12 cellular contexts compared by ENCODE assay signal in genomic region chr4:53558061-53558801, GRCh38. TPM values are rescaled to one million over a fixed set of nuclear protein-coding genes. Genes with fewer than 3 reads are reported as not detected.
DNase-seq lines count a peak whose midpoint lies in the region; ATAC-seq and TF ChIP-seq lines count a peak whose summit lies in the region.
"Had no signal": no experiment of that assay in that cellular context is flagged by ENCODE, and none has a peak within 500 bp of the region (broad histone marks: within the 10 kb centered on the region; RNA-seq: fewer than 3 reads in every experiment).

No MANE protein-coding gene starts in this region.

- TF ChIP-seq CTCF in MCF 10A (IDR thresholded peaks at IDR 0.05; ENCODE audit: unreplicated experiment) (no peak), breast epithelium (IDR thresholded peaks at IDR 0.05) (no peak)

- BruUV-seq in MCF 10A (replicated peaks; lab: Mats Ljungman, UMichigan) = no TSS peak

- H3K27me3 Mint-ChIP-seq in MCF 10A (ENCODE audit: insufficient read depth, unreplicated experiment) = no peaks in the 10 kb centered on the region
- peaks cover 2% of the 10 kb centered on the region for H3K27me3 Mint-ChIP-seq in activated T-helper 2 cell treated with anti-CD3 and anti-CD28 coated beads, Interferon-gamma antibody, Interleukin-2, Interleukin-4, amounts not matched to agents 10 μg/mL and 5 μg/mL and 100 μg/mL, durations not matched to agents 14 hours and 24 hours and 36 hours (ENCODE audit: low read depth)
- H3K27me3 Mint-ChIP-seq in activated T-helper 17 cell treated with anti-CD3 and anti-CD28 coated beads, Interleukin-2, amount 50 U/mL, for 72 hours = peaks cover 19% of the 10 kb centered on the region
- H3K27me3 Mint-ChIP-seq: activated B cell treated with CpG ODN at 0.5 μM for 24 hours had no signal

- no peaks in the 10 kb centered on the region for H3K36me3 Mint-ChIP-seq in MCF 10A (ENCODE audit: insufficient read depth, unreplicated experiment)
- no peaks in the 10 kb centered on the region for H3K36me3 Mint-ChIP-seq in activated T-helper 2 cell treated with anti-CD3 and anti-CD28 coated beads, Interferon-gamma antibody, Interleukin-2, Interleukin-4, amounts not matched to agents 10 μg/mL and 5 μg/mL and 100 μg/mL, durations not matched to agents 14 hours and 24 hours and 36 hours (ENCODE audit: low read depth)
- no peaks in the 10 kb centered on the region for H3K36me3 Mint-ChIP-seq in activated T-helper 17 cell treated with anti-CD3 and anti-CD28 coated beads, Interleukin-2, amount 50 U/mL, for 72 hours (ENCODE audit: low read depth)
- H3K36me3 Mint-ChIP-seq: CD4-positive, CD25-positive, alpha-beta regulatory T cell had no signal

- ATAC-seq in right cardiac atrium = peak; percentile 68 to 78
- ATAC-seq in activated T-helper 17 cell treated with anti-CD3 and anti-CD28 coated beads, Interleukin-2, amount 50 U/mL, for 72 hours (replicated peaks) = no peak
- no peak for ATAC-seq in GM21515 (IDR thresholded peaks at IDR 0.05; ENCODE audit: unreplicated experiment)
- ATAC-seq: sciatic nerve had no signal

- 52% methylated on average over 12 of the region's 12 CpGs for WGBS in right cardiac atrium

- H3K27ac ChIP-seq in breast epithelium (peak overlapping the region in 1 of 2 donors; percentile 8), right cardiac atrium (ENCODE audit: low read length) (peak overlapping the region; percentile 40)
- H3K27ac ChIP-seq: vagina had no signal

- H3K4me3 ChIP-seq in breast epithelium (no peak overlapping the region), right cardiac atrium (ENCODE audit: low read length) (peak overlapping the region; percentile 28)
- H3K4me3 ChIP-seq: vagina had no signal

- POLR2A ChIA-PET in MCF 10A (lab: Yijun Ruan, JAX) = interaction anchor here (0.7 to 2.5 kb wide), 9 partner anchors 9 to 101 kb away, joined by 3 to 8 read pairs (median 3); no protein-coding TSS in a partner anchor

- no peaks in the 10 kb centered on the region for H3K36me3 ChIP-seq in breast epithelium
- H3K36me3 ChIP-seq: vagina had no signal

- H3K27me3 ChIP-seq in breast epithelium = no peaks in the 10 kb centered on the region
- H3K27me3 ChIP-seq in right cardiac atrium (ENCODE audit: control insufficient read depth, insufficient read depth) = no peaks in the 10 kb centered on the region
- H3K27me3 ChIP-seq: vagina had no signal

- no peak for TF ChIP-seq POLR2A in breast epithelium (IDR thresholded peaks at IDR 0.05)

- H3K4me1 ChIP-seq in breast epithelium = peaks cover 0 to 4% of the 10 kb centered on the region in 2 donors
- peaks cover 4% of the 10 kb centered on the region for H3K4me1 ChIP-seq in right cardiac atrium (ENCODE audit: control insufficient read depth, insufficient read depth, low read length)

- H3K4me3 Mint-ChIP-seq in MCF 10A (ENCODE audit: unreplicated experiment) = no peak overlapping the region
- H3K4me3 Mint-ChIP-seq in activated T-helper 2 cell treated with anti-CD3 and anti-CD28 coated beads, Interferon-gamma antibody, Interleukin-2, Interleukin-4, amounts not matched to agents 10 μg/mL and 5 μg/mL and 100 μg/mL, durations not matched to agents 14 hours and 24 hours and 36 hours (ENCODE audit: low read depth) = no peak overlapping the region
- no peak overlapping the region for H3K4me3 Mint-ChIP-seq in activated T-helper 17 cell treated with anti-CD3 and anti-CD28 coated beads, Interleukin-2, amount 50 U/mL, for 72 hours
- H3K4me3 Mint-ChIP-seq: activated B cell treated with CpG ODN at 0.5 μM for 24 hours; CD4-positive, CD25-positive, alpha-beta regulatory T cell had no signal

- no peaks in the 10 kb centered on the region for H3K9me3 ChIP-seq in breast epithelium
- H3K9me3 ChIP-seq in right cardiac atrium (ENCODE audit: control insufficient read depth, low read length) = no peaks in the 10 kb centered on the region
- H3K9me3 ChIP-seq: vagina had no signal

- CTCF ChIA-PET in MCF 10A (lab: Yijun Ruan, JAX) = interaction anchor here (0.8 to 1.3 kb wide), 4 partner anchors 18 to 1013 kb away, joined by 3 to 5 read pairs (median 4); no protein-coding TSS in a partner anchor

- intact Hi-C loops in MCF 10A (cut with micrococcal nuclease) = no loop called here
- intact Hi-C loops in breast epithelium (cut with DNase I; ENCODE audit: low total_unique reads) = no loop called here
- intact Hi-C loops in right cardiac atrium (cut with DNase I) = no loop called here
- intact Hi-C loops in activated T-helper 2 cell treated with anti-CD3 and anti-CD28 coated beads, Interferon-gamma antibody, Interleukin-2, Interleukin-4, amounts not matched to agents 10 μg/mL and 5 μg/mL and 100 μg/mL, durations not matched to agents 14 hours and 24 hours and 36 hours (cut with micrococcal nuclease) = no loop called here

- DNase-seq in MCF 10A (ENCODE audit: unreplicated experiment) = peak; percentile 83
- no peak for DNase-seq in breast epithelium (ENCODE audit: low spot score in 2 of 2)
- peak in 54 of 58 donors; percentile 3 to 90 (median 56) for DNase-seq in anterior cingulate cortex (lab: John Stamatoyannopoulos, UW)
- peak in 2 of 3 donors; percentile 24 to 60 for DNase-seq in right cardiac atrium
- no peak for DNase-seq in activated T-helper 2 cell treated with anti-CD3 and anti-CD28 coated beads, Interferon-gamma antibody, Interleukin-2, Interleukin-4, amounts not matched to agents 10 μg/mL and 5 μg/mL and 100 μg/mL, durations not matched to agents 14 hours and 24 hours and 36 hours (ENCODE audit: low spot score)
- no peak for DNase-seq in DMS79 (lab: John Stamatoyannopoulos, UW)
- DNase-seq: activated B cell treated with CpG ODN at 0.5 μM for 24 hours; CD4-positive, CD25-positive, alpha-beta regulatory T cell had no signal

- peaks cover 37% of the 10 kb centered on the region for H3K4me1 Mint-ChIP-seq in MCF 10A (ENCODE audit: insufficient read depth, unreplicated experiment)
- no peaks in the 10 kb centered on the region for H3K4me1 Mint-ChIP-seq in activated T-helper 2 cell treated with anti-CD3 and anti-CD28 coated beads, Interferon-gamma antibody, Interleukin-2, Interleukin-4, amounts not matched to agents 10 μg/mL and 5 μg/mL and 100 μg/mL, durations not matched to agents 14 hours and 24 hours and 36 hours (ENCODE audit: low read depth)
- H3K4me1 Mint-ChIP-seq in activated T-helper 17 cell treated with anti-CD3 and anti-CD28 coated beads, Interleukin-2, amount 50 U/mL, for 72 hours = no peaks in the 10 kb centered on the region
- H3K4me1 Mint-ChIP-seq: activated B cell treated with CpG ODN at 0.5 μM for 24 hours; CD4-positive, CD25-positive, alpha-beta regulatory T cell had no signal

- H3K27ac Mint-ChIP-seq in MCF 10A (ENCODE audit: low read depth, unreplicated experiment) = peak overlapping the region; percentile 39
- H3K27ac Mint-ChIP-seq in activated T-helper 2 cell treated with anti-CD3 and anti-CD28 coated beads, Interferon-gamma antibody, Interleukin-2, Interleukin-4, amounts not matched to agents 10 μg/mL and 5 μg/mL and 100 μg/mL, durations not matched to agents 14 hours and 24 hours and 36 hours = no peak overlapping the region
- no peak overlapping the region for H3K27ac Mint-ChIP-seq in activated T-helper 17 cell treated with anti-CD3 and anti-CD28 coated beads, Interleukin-2, amount 50 U/mL, for 72 hours
- H3K27ac Mint-ChIP-seq: activated B cell treated with CpG ODN at 0.5 μM for 24 hours had no signal

- no peaks in the 10 kb centered on the region for H3K9me3 Mint-ChIP-seq in MCF 10A (ENCODE audit: unreplicated experiment)
- H3K9me3 Mint-ChIP-seq in activated T-helper 2 cell treated with anti-CD3 and anti-CD28 coated beads, Interferon-gamma antibody, Interleukin-2, Interleukin-4, amounts not matched to agents 10 μg/mL and 5 μg/mL and 100 μg/mL, durations not matched to agents 14 hours and 24 hours and 36 hours = no peaks in the 10 kb centered on the region
- no peaks in the 10 kb centered on the region for H3K9me3 Mint-ChIP-seq in activated T-helper 17 cell treated with anti-CD3 and anti-CD28 coated beads, Interleukin-2, amount 50 U/mL, for 72 hours
- H3K9me3 Mint-ChIP-seq: activated B cell treated with CpG ODN at 0.5 μM for 24 hours had no signal

RNA-seq across cellular contexts. Expression of gene LNX1, which starts 33.1 kb away (rescaled TPM):
- not detected in 2 replicates for total RNA-seq in MCF 10A (2022)
- total RNA-seq in breast epithelium = 10 to 100 TPM; 19.7 to 22.6 (median 22.5) TPM
- total RNA-seq in right cardiac atrium = 10 to 100 TPM in 1 of 4 donors, 1 to 10 TPM in 3; 4.4 to 11.5 (median 7.3) TPM
- polyA plus RNA-seq in right cardiac atrium = 6.8 TPM
- not detected in 2 replicates for total RNA-seq in activated T-helper 2 cell treated with anti-CD3 and anti-CD28 coated beads, Interferon-gamma antibody, Interleukin-2, Interleukin-4, amounts not matched to agents 10 μg/mL and 5 μg/mL and 100 μg/mL, durations not matched to agents 14 hours and 24 hours and 36 hours
- not detected for total RNA-seq in activated T-helper 17 cell treated with anti-CD3 and anti-CD28 coated beads, Interleukin-2, amount 50 U/mL, for 72 hours
- total RNA-seq: activated B cell treated with CpG ODN at 0.5 μM for 24 hours; CD4-positive, CD25-positive, alpha-beta regulatory T cell had no signal

Comparison
In these comparisons a context has a peak if more than half of its experiments do, and no peak if none do; other contexts are left out.
1. DNase-seq: peak in MCF 10A (single experiment), anterior cingulate cortex (54 of 58) and right cardiac atrium (2 of 3); none in breast epithelium (0 of 2), activated T-helper 2 cell treated with anti-CD3 and anti-CD28 coated beads, Interferon-gamma antibody, Interleukin-2, Interleukin-4, amounts not matched to agents 10 μg/mL and 5 μg/mL and 100 μg/mL, durations not matched to agents 14 hours and 24 hours and 36 hours (single experiment) and DMS79 (single experiment).
2. ATAC-seq: peak in right cardiac atrium (2 of 2); none in activated T-helper 17 cell treated with anti-CD3 and anti-CD28 coated beads, Interleukin-2, amount 50 U/mL, for 72 hours (single experiment) and GM21515 (single experiment).